ENCODE assay signal across 1 cellular context in genomic region chr2:120367649-120368048, GRCh38.
TF ChIP-seq lines count a peak whose summit lies in the region.

No MANE protein-coding gene starts in this region.

TF ChIP-seq in IMR-90, 13 proteins besides CTCF, POLR2A, EP300 and RAD21 (continued from another document):
- TF ChIP-seq FOS (IDR thresholded peaks at IDR 0.05; ENCODE audit: low read depth, low read length) (no peak), RCOR1 (IDR thresholded peaks at IDR 0.05; ENCODE audit: insufficient replicate concordance, low read length) (no peak)
TF ChIP-seq in IMR-90: peak in this region for 0.
